13 cellular contexts compared by ENCODE assay signal in the genomic region with DNA sequence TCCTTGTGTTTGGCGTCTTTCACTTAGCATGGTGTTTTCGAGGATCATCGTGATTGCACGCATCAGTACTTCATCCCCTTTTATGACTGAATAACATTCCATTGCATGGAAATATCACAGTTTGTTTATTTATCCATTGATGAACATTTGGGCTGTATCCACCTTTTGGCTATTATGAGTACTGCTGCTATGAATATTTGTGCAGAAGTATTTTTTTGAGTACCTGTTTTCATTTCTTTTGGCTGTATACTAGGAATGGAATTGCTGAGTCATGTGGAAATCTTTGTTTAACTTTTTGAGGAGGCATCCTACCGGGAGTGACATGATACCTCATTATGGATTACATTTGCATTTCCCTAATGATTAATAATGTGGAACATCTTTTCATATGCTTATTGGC.
A peak's percentile ranks its signal among the peaks of the same experiment; 100 is the strongest.
DNase-seq lines count a peak whose midpoint lies in the region; TF ChIP-seq lines count a peak whose summit lies in the region.
"Had no signal": no experiment of that assay in that cellular context is flagged by ENCODE, and none has a peak within 500 bp of the region (broad histone marks: within the 10 kb centered on the region; RNA-seq: fewer than 3 reads in every experiment).

No MANE protein-coding gene starts in this region.

- peaks cover 4% of the 10 kb centered on the region for H3K79me1 ChIP-seq in H9 (ENCODE audit: insufficient read depth, low read depth, low read length, poor library complexity, severe bottlenecking)

- no peak overlapping the region for H3K56ac ChIP-seq in H9 (ENCODE audit: insufficient read length, low read depth, low read length)

- H3K36me3 Mint-ChIP-seq in CD14-positive monocyte (peaks cover 23 to 34% of the 10 kb centered on the region in 2 donors), H9 (ENCODE audit: insufficient read depth in 1 of 3, low read depth in 3 of 3) (peaks cover 28 to 52% (median 30%) of the 10 kb centered on the region in 3 experiments)
- H3K36me3 Mint-ChIP-seq in activated naive CD4-positive, alpha-beta T cell treated with anti-CD3 and anti-CD28 coated beads for 36 hours (ENCODE audit: low read depth) = peaks cover 14% of the 10 kb centered on the region

- no peak overlapping the region for H3K4ac ChIP-seq in H9 (ENCODE audit: low read depth, low read length)

- CTCF ChIA-PET in activated naive CD4-positive, alpha-beta T cell treated with anti-CD3 and anti-CD28 coated beads for 36 hours (lab: Charles Lee) = interaction anchor here (1.2 to 3.1 kb wide), 3 partner anchors 131 to 274 kb away, joined by 3 to 17 read pairs (median 3); a partner anchor contains a TSS

- H4K20me1 ChIP-seq in H9 (ENCODE audit: control insufficient read depth, insufficient read depth, insufficient read length) = no peaks in the 10 kb centered on the region

- H3K14ac ChIP-seq in H9 (ENCODE audit: insufficient read depth, low read length) = no peak overlapping the region

- no peak overlapping the region for H4K91ac ChIP-seq in H9 (ENCODE audit: insufficient read length, low read depth, low read length)

- intact Hi-C loops in CD14-positive monocyte (cut with micrococcal nuclease) = loop anchor here in 1 of 2 donors (5.0 to 10.0 kb wide), 2 partner anchors 246 to 766 kb away; no protein-coding TSS in a partner anchor
- intact Hi-C loops in activated naive CD4-positive, alpha-beta T cell treated with anti-CD3 and anti-CD28 coated beads for 36 hours (cut with micrococcal nuclease) = loop anchor here (5.0 kb wide), 2 partner anchors 274 to 764 kb away; no protein-coding TSS in a partner anchor

- H4K8ac ChIP-seq in H9 (replicated peaks; ENCODE audit: insufficient read length, low read depth, low read length) = no peak overlapping the region

- H3K4me1 Mint-ChIP-seq in CD14-positive monocyte (peaks cover 29% of the 10 kb centered on the region), H9 (peaks cover 12 to 30% of the 10 kb centered on the region in 2 experiments)
- H3K4me1 Mint-ChIP-seq in activated naive CD4-positive, alpha-beta T cell treated with anti-CD3 and anti-CD28 coated beads for 36 hours (ENCODE audit: low read depth) = peaks cover 42% of the 10 kb centered on the region

- H3K23ac ChIP-seq in H9 (ENCODE audit: insufficient read length, low read depth, low read length) = no peak overlapping the region

- H3K4me3 ChIP-seq in brain microvascular endothelial cell (ENCODE audit: low read depth, low read length) = no peak overlapping the region
- H3K4me3 ChIP-seq: BLaER1, SJSA1 had no signal

- no peak overlapping the region for H3K27ac ChIP-seq in H9 (ENCODE audit: insufficient read length, low read depth, low read length)
- no peak overlapping the region for H3K27ac ChIP-seq in brain microvascular endothelial cell
- H3K27ac ChIP-seq: BLaER1, SJSA1 had no signal

- H3K27me3 Mint-ChIP-seq in CD14-positive monocyte (ENCODE audit: low read depth in 3 of 3) = no peaks in the 10 kb centered on the region
- H3K27me3 Mint-ChIP-seq in H9 (ENCODE audit: low read depth) = no peaks in the 10 kb centered on the region
- H3K27me3 Mint-ChIP-seq in activated naive CD4-positive, alpha-beta T cell treated with anti-CD3 and anti-CD28 coated beads for 36 hours (ENCODE audit: low read depth) = no peaks in the 10 kb centered on the region

- H3K9me3 Mint-ChIP-seq in CD14-positive monocyte = peaks cover 0 to 2% (median 0%) of the 10 kb centered on the region in 7 donors
- peaks cover 0 to 3% of the 10 kb centered on the region in 2 experiments; a peak in 1 of 5 replicates for H3K9me3 Mint-ChIP-seq in H9
- peaks cover 6% of the 10 kb centered on the region for H3K9me3 Mint-ChIP-seq in activated naive CD4-positive, alpha-beta T cell treated with anti-CD3 and anti-CD28 coated beads for 36 hours

- no peak overlapping the region for H3K4me2 ChIP-seq in H9 (ENCODE audit: insufficient read depth, insufficient read length, low read length)
- H3K4me2 ChIP-seq: BLaER1 had no signal

- H3K9me3 ChIP-seq in H9 (ENCODE audit: control insufficient read depth, low read depth, low read length) = no peaks in the 10 kb centered on the region
- H3K9me3 ChIP-seq: SJSA1 had no signal

- no peak overlapping the region for H2AK5ac ChIP-seq in H9 (ENCODE audit: insufficient read length, low read length)

- in situ Hi-C loops in brain microvascular endothelial cell (cut with HindIII; ENCODE audit: low pct_ligation_motif_present, low sequenced_read_pairs) = no loop called here

- no peak for DNase-seq in CD14-positive monocyte (ENCODE audit: low spot score)
- no peak for DNase-seq in H9
- DNase-seq in brain microvascular endothelial cell = no peak
- DNase-seq in iris pigment epithelial cell (ENCODE audit: low read depth) = peak; percentile 36
- DNase-seq in NCI-H526 treated with DMSO at 0.1 percent for 48 hours (lab: John Stamatoyannopoulos, UW) = no peak
- no peak for DNase-seq in RKO (ENCODE audit: low spot score)
- DNase-seq in activated naive CD4-positive, alpha-beta T cell treated with anti-CD3 and anti-CD28 coated beads for 36 hours = no peak
- DNase-seq in NCI-H1694 treated with DMSO at 0.1 percent for 48 hours (lab: John Stamatoyannopoulos, UW) = no peak
- DNase-seq: GDM1; NCI-H2029; stimulated activated naive CD4-positive, alpha-beta T cell had no signal

- H3T11ph ChIP-seq in H9 (ENCODE audit: low read length) = peak overlapping the region; percentile 87

- no peak overlapping the region for H3K9ac ChIP-seq in H9 (ENCODE audit: extremely low read depth, insufficient read length, low read length)
- H3K9ac ChIP-seq: BLaER1 had no signal

- no peak overlapping the region for H3K27ac Mint-ChIP-seq in CD14-positive monocyte
- peak overlapping the region in 2 of 3 experiments; percentile 28 to 94; a peak in 4 of 7 replicates for H3K27ac Mint-ChIP-seq in H9
- no peak overlapping the region for H3K27ac Mint-ChIP-seq in activated naive CD4-positive, alpha-beta T cell treated with anti-CD3 and anti-CD28 coated beads for 36 hours

- H3K4me3 Mint-ChIP-seq in CD14-positive monocyte (no peak overlapping the region), H9 (no peak overlapping the region)
- H3K4me3 Mint-ChIP-seq in activated naive CD4-positive, alpha-beta T cell treated with anti-CD3 and anti-CD28 coated beads for 36 hours = no peak overlapping the region

- no CpG with 5 or more reads among the region's 5 CpGs for WGBS in H9 (ENCODE audit: extremely low coverage, insufficient read length, low lambda C conversion rate)

- H3K79me2 ChIP-seq in H9 (ENCODE audit: insufficient read depth, low read length) = peaks cover 6% of the 10 kb centered on the region; the same call in 1 of the 2 replicates

- no peaks in the 10 kb centered on the region for H3K23me2 ChIP-seq in H9 (ENCODE audit: insufficient read length, low read depth, low read length, poor library complexity, severe bottlenecking)

- no peak overlapping the region for H2BK15ac ChIP-seq in H9 (ENCODE audit: low read depth, low read length)

- H2BK12ac ChIP-seq in H9 (ENCODE audit: insufficient read length, low read depth, low read length) = no peak overlapping the region

- no peak overlapping the region for H2AFZ ChIP-seq in H9 (ENCODE audit: low read length)

- TF ChIP-seq CTCF in CD14-positive monocyte (IDR thresholded peaks at IDR 0.05) (peak; percentile 24), H9 (conservative IDR thresholded peaks at IDR 0.05) (no peak), brain microvascular endothelial cell (IDR thresholded peaks at IDR 0.05; ENCODE audit: low read depth, low read length, missing control alignments) (peak; percentile 8)

- no peak overlapping the region for H2BK120ac ChIP-seq in H9 (ENCODE audit: low read depth, low read length, poor library complexity, severe bottlenecking)

- peak overlapping the region; percentile 78 for H2BK20ac ChIP-seq in H9 (ENCODE audit: low read depth, low read length, poor library complexity, severe bottlenecking)

- no peaks in the 10 kb centered on the region for H3K36me3 ChIP-seq in brain microvascular endothelial cell (replicated peaks)

- H2BK5ac ChIP-seq in H9 (ENCODE audit: insufficient read length, low read length) = no peak overlapping the region

- H3K27me3 ChIP-seq in H9 (ENCODE audit: insufficient read depth, low read length) (no peaks in the 10 kb centered on the region), brain microvascular endothelial cell (replicated peaks) (no peaks in the 10 kb centered on the region)
- H3K27me3 ChIP-seq: BLaER1, SJSA1 had no signal

- no peak overlapping the region for H4K5ac ChIP-seq in H9 (ENCODE audit: insufficient read length, low read depth, low read length)

- no peak overlapping the region for H3K18ac ChIP-seq in H9 (ENCODE audit: insufficient read length, low read depth, low read length)

- H3K4me1 ChIP-seq in H9 (ENCODE audit: insufficient read depth, low read length) = no peaks in the 10 kb centered on the region; the same call in 1 of the 2 replicates
- H3K4me1 ChIP-seq: SJSA1 had no signal

Comparison
In these comparisons a context has a peak if more than half of its experiments do, and no peak if none do; other contexts are left out.
1. H3K27ac Mint-ChIP-seq: peak in H9 (2 of 3); none in CD14-positive monocyte (0 of 7) and activated naive CD4-positive, alpha-beta T cell treated with anti-CD3 and anti-CD28 coated beads for 36 hours (single experiment).